27 cellular contexts compared by ENCODE assay signal in genomic region chr1:233695901-233696300, GRCh38.
A peak's percentile ranks its signal among the peaks of the same experiment; 100 is the strongest.
DNase-seq lines count a peak whose midpoint lies in the region; ATAC-seq and TF ChIP-seq lines count a peak whose summit lies in the region.
"Had no signal": no experiment of that assay in that cellular context is flagged by ENCODE, and none has a peak within 500 bp of the region (broad histone marks: within the 10 kb centered on the region; RNA-seq: fewer than 3 reads in every experiment).

No MANE protein-coding gene starts in this region.

- ATAC-seq in GM19035 (IDR thresholded peaks at IDR 0.05; ENCODE audit: unreplicated experiment) (peak; percentile 60), GM21786 (IDR thresholded peaks at IDR 0.05; ENCODE audit: unreplicated experiment) (peak; percentile 67), HG03442 (IDR thresholded peaks at IDR 0.05; ENCODE audit: unreplicated experiment) (peak; percentile 68)
- ATAC-seq: gastrocnemius medialis, mucosa of descending colon, pancreas, right lobe of liver, T-helper 17 cell had no signal

- no peak overlapping the region for H3K27ac Mint-ChIP-seq in glutamatergic neuron (ENCODE audit: unreplicated experiment)
- H3K27ac Mint-ChIP-seq: brain, IgD-negative memory B cell, nephron progenitor cell, T-helper 17 cell had no signal

- no peaks in the 10 kb centered on the region for H3K27me3 Mint-ChIP-seq in glutamatergic neuron (ENCODE audit: unreplicated experiment)
- H3K27me3 Mint-ChIP-seq: brain, IgD-negative memory B cell had no signal

- H3K36me3 Mint-ChIP-seq in glutamatergic neuron (ENCODE audit: unreplicated experiment): no peaks in the 10 kb centered on the region
- H3K36me3 Mint-ChIP-seq: brain, IgD-negative memory B cell had no signal

- H3K36me3 ChIP-seq in breast epithelium: no peaks in the 10 kb centered on the region
- H3K36me3 ChIP-seq: colonic mucosa, esophagus squamous epithelium, gastrocnemius medialis, pancreas, right lobe of liver had no signal

- H3K27ac ChIP-seq in breast epithelium: no peak overlapping the region
- H3K27ac ChIP-seq: colonic mucosa, esophagus squamous epithelium, gastrocnemius medialis, pancreas, right lobe of liver, VCaP had no signal

- TF ChIP-seq CTCF in GM12865 (IDR thresholded peaks at IDR 0.05; ENCODE audit: insufficient read depth, low read depth, low read length, missing control alignments): no peak
- no peak for TF ChIP-seq CTCF in breast epithelium (IDR thresholded peaks at IDR 0.05)
- no peak for TF ChIP-seq CTCF in glutamatergic neuron (IDR thresholded peaks at IDR 0.05; ENCODE audit: partially characterized antibody, unreplicated experiment)

- H3K4me3 Mint-ChIP-seq in glutamatergic neuron (ENCODE audit: unreplicated experiment): no peak overlapping the region
- H3K4me3 Mint-ChIP-seq: brain, nephron progenitor cell, T-helper 17 cell had no signal

- intact Hi-C loops in breast epithelium (cut with DNase I; ENCODE audit: low total_unique reads): no loop called here

- H3K4me3 ChIP-seq in GM12865 (ENCODE audit: low read depth, low read length): no peak overlapping the region
- no peak overlapping the region for H3K4me3 ChIP-seq in breast epithelium
- H3K4me3 ChIP-seq: colonic mucosa, esophagus squamous epithelium, gastrocnemius medialis, mucosa of descending colon, pancreas, right lobe of liver had no signal

- H3K9me3 Mint-ChIP-seq in glutamatergic neuron (ENCODE audit: unreplicated experiment): no peaks in the 10 kb centered on the region

- H3K27me3 ChIP-seq in breast epithelium: no peaks in the 10 kb centered on the region
- H3K27me3 ChIP-seq: colonic mucosa, esophagus squamous epithelium, gastrocnemius medialis, pancreas, right lobe of liver had no signal

- no peaks in the 10 kb centered on the region for H3K9me3 ChIP-seq in breast epithelium
- H3K9me3 ChIP-seq: colonic mucosa, esophagus squamous epithelium, gastrocnemius medialis, mucosa of descending colon, pancreas, right lobe of liver had no signal

- H3K4me1 ChIP-seq in breast epithelium: no peaks in the 10 kb centered on the region
- H3K4me1 ChIP-seq: colonic mucosa, esophagus squamous epithelium, gastrocnemius medialis, pancreas, right lobe of liver had no signal

- DNase-seq in GM12865 (ENCODE audit: low read depth) (peak; percentile 63), NOMO-1 treated with dmso at 0.1 percent for 144 hours (lab: John Stamatoyannopoulos, UW; ENCODE audit: unreplicated experiment) (no peak), breast epithelium (ENCODE audit: low spot score in 2 of 2) (no peak), anterior cingulate cortex (lab: John Stamatoyannopoulos, UW) (no peak), glutamatergic neuron (no peak)
- DNase-seq: activated CD4-positive, alpha-beta T cell treated with anti-CD3 and anti-CD28 coated beads, Interleukin-2, amount 50 U/mL, for 4 hours; activated gamma-delta T cell; colonic mucosa; esophagus squamous epithelium; gastrocnemius medialis; H7; mucosa of descending colon; NCI-H1436; NCI-H2171; NCI-H524; nephron progenitor cell; pancreas; right lobe of liver; RPMI8226; T-helper 17 cell; trophoblast cell had no signal

- TF ChIP-seq POLR2A in breast epithelium (IDR thresholded peaks at IDR 0.05): no peak

- no peaks in the 10 kb centered on the region for H3K4me1 Mint-ChIP-seq in glutamatergic neuron (ENCODE audit: low read depth, unreplicated experiment)
- H3K4me1 Mint-ChIP-seq: IgD-negative memory B cell, nephron progenitor cell, T-helper 17 cell had no signal
